ENCODE assay signal across 8 cellular contexts in genomic region chr17:1229354-1229890, GRCh38. TPM values are rescaled to one million over a fixed set of nuclear protein-coding genes. Genes with fewer than 3 reads are reported as not detected.
DNase-seq lines count a peak whose midpoint lies in the region; ATAC-seq lines count a peak whose summit lies in the region.

No MANE protein-coding gene starts in this region.

- intact Hi-C loops in activated CD4-positive, alpha-beta T cell treated with anti-CD3 and anti-CD28 coated beads for 36 hours (cut with DNase I, micrococcal nuclease), result no loop called here
- intact Hi-C loops in dendritic cell treated with granulocyte-macrophage colony-stimulating factor and Interleukin-4, amounts not matched to agents 40 ng/mL and 50 ng/mL, for 4 days (cut with micrococcal nuclease), result loop anchor here (5.0 kb wide), 1 partner anchor 42 kb away; no protein-coding TSS in a partner anchor

- H3K4me3 Mint-ChIP-seq in activated CD4-positive, alpha-beta T cell treated with anti-CD3 and anti-CD28 coated beads for 36 hours, result peak overlapping the region; percentile 70
- peak overlapping the region; percentile 96 for H3K4me3 Mint-ChIP-seq in dendritic cell treated with granulocyte-macrophage colony-stimulating factor and Interleukin-4, amounts not matched to agents 40 ng/mL and 50 ng/mL, for 4 days
- peak overlapping the region; percentile 89 for H3K4me3 Mint-ChIP-seq in memory B cell
- peak overlapping the region; percentile 72 to 79 for H3K4me3 Mint-ChIP-seq in stimulated activated naive CD8-positive, alpha-beta T cell treated with anti-CD3 and anti-CD28 coated beads, Interleukin-15, amount 100 ng/mL, for 72 hours

- CTCF ChIA-PET in activated CD4-positive, alpha-beta T cell treated with anti-CD3 and anti-CD28 coated beads for 36 hours (lab: Charles Lee), result interaction anchor here (0.7 to 1.4 kb wide), 5 partner anchors 28 to 241 kb away, joined by 3 to 4 read pairs (median 3); no protein-coding TSS in a partner anchor

- POLR2A ChIA-PET in activated CD4-positive, alpha-beta T cell treated with anti-CD3 and anti-CD28 coated beads for 36 hours (lab: Charles Lee), result no interaction called here

- no peak overlapping the region for H3K27ac Mint-ChIP-seq in activated CD4-positive, alpha-beta T cell treated with anti-CD3 and anti-CD28 coated beads for 36 hours
- H3K27ac Mint-ChIP-seq in dendritic cell treated with granulocyte-macrophage colony-stimulating factor and Interleukin-4, amounts not matched to agents 40 ng/mL and 50 ng/mL, for 4 days, result peak overlapping the region; percentile 97
- peak overlapping the region; percentile 89 for H3K27ac Mint-ChIP-seq in memory B cell
- no peak overlapping the region for H3K27ac Mint-ChIP-seq in stimulated activated naive CD8-positive, alpha-beta T cell treated with anti-CD3 and anti-CD28 coated beads, Interleukin-15, amount 100 ng/mL, for 72 hours

- DNase-seq in activated CD4-positive, alpha-beta T cell treated with anti-CD3 and anti-CD28 coated beads for 36 hours, result peak; percentile 54
- DNase-seq in activated CD4-positive, alpha-beta T cell treated with anti-CD3 and anti-CD28 coated beads for 1 hour, result no peak
- DNase-seq in UCSD-AML1 (lab: John Stamatoyannopoulos, UW; ENCODE audit: unreplicated experiment) (peak; percentile 78), memory B cell (ENCODE audit: low spot score in 2 of 2) (peak; percentile 72 to 78), NCI-H1105 treated with DMSO at 0.1 percent for 48 hours (lab: John Stamatoyannopoulos, UW) (no peak)
- peak; percentile 38 for DNase-seq in stimulated activated naive CD8-positive, alpha-beta T cell treated with anti-CD3 and anti-CD28 coated beads, Interleukin-15, amount 100 ng/mL, for 72 hours

- no peaks in the 10 kb centered on the region for H3K9me3 Mint-ChIP-seq in activated CD4-positive, alpha-beta T cell treated with anti-CD3 and anti-CD28 coated beads for 36 hours (ENCODE audit: low read depth)
- H3K9me3 Mint-ChIP-seq in dendritic cell treated with granulocyte-macrophage colony-stimulating factor and Interleukin-4, amounts not matched to agents 40 ng/mL and 50 ng/mL, for 4 days, result no peaks in the 10 kb centered on the region
- no peaks in the 10 kb centered on the region for H3K9me3 Mint-ChIP-seq in memory B cell
- H3K9me3 Mint-ChIP-seq in stimulated activated naive CD8-positive, alpha-beta T cell treated with anti-CD3 and anti-CD28 coated beads, Interleukin-15, amount 100 ng/mL, for 72 hours, result no peaks in the 10 kb centered on the region

- H3K36me3 Mint-ChIP-seq in activated CD4-positive, alpha-beta T cell treated with anti-CD3 and anti-CD28 coated beads for 36 hours (ENCODE audit: low read depth), result no peaks in the 10 kb centered on the region
- peaks cover 53% of the 10 kb centered on the region for H3K36me3 Mint-ChIP-seq in dendritic cell treated with granulocyte-macrophage colony-stimulating factor and Interleukin-4, amounts not matched to agents 40 ng/mL and 50 ng/mL, for 4 days (ENCODE audit: low read depth)
- peaks cover 3% of the 10 kb centered on the region for H3K36me3 Mint-ChIP-seq in memory B cell

- H3K4me1 Mint-ChIP-seq in activated CD4-positive, alpha-beta T cell treated with anti-CD3 and anti-CD28 coated beads for 36 hours, result peaks cover 9% of the 10 kb centered on the region
- peaks cover 76% of the 10 kb centered on the region for H3K4me1 Mint-ChIP-seq in dendritic cell treated with granulocyte-macrophage colony-stimulating factor and Interleukin-4, amounts not matched to agents 40 ng/mL and 50 ng/mL, for 4 days (ENCODE audit: low read depth)
- peaks cover 29% of the 10 kb centered on the region for H3K4me1 Mint-ChIP-seq in memory B cell
- peaks cover 26% of the 10 kb centered on the region for H3K4me1 Mint-ChIP-seq in stimulated activated naive CD8-positive, alpha-beta T cell treated with anti-CD3 and anti-CD28 coated beads, Interleukin-15, amount 100 ng/mL, for 72 hours

- peaks cover 50% of the 10 kb centered on the region for H3K27me3 Mint-ChIP-seq in activated CD4-positive, alpha-beta T cell treated with anti-CD3 and anti-CD28 coated beads for 36 hours
- H3K27me3 Mint-ChIP-seq in dendritic cell treated with granulocyte-macrophage colony-stimulating factor and Interleukin-4, amounts not matched to agents 40 ng/mL and 50 ng/mL, for 4 days, result no peaks in the 10 kb centered on the region
- peaks cover 6% of the 10 kb centered on the region for H3K27me3 Mint-ChIP-seq in memory B cell
- H3K27me3 Mint-ChIP-seq in stimulated activated naive CD8-positive, alpha-beta T cell treated with anti-CD3 and anti-CD28 coated beads, Interleukin-15, amount 100 ng/mL, for 72 hours, result peaks cover 60% of the 10 kb centered on the region

- peak; percentile 64 for ATAC-seq in activated CD4-positive, alpha-beta T cell treated with anti-CD3 and anti-CD28 coated beads for 36 hours
- ATAC-seq in HG03196 (IDR thresholded peaks at IDR 0.05; ENCODE audit: unreplicated experiment) (peak; percentile 43), memory B cell (ENCODE audit: low read depth) (peak; percentile 70)
- ATAC-seq in stimulated activated naive CD8-positive, alpha-beta T cell treated with anti-CD3 and anti-CD28 coated beads, Interleukin-15, amount 100 ng/mL, for 72 hours, result peak; percentile 53

RNA-seq across cellular contexts. Expression of gene BHLHA9, which starts 40.8 kb away (rescaled TPM):
- total RNA-seq in activated CD4-positive, alpha-beta T cell treated with anti-CD3 and anti-CD28 coated beads for 36 hours, result not detected

RNA-seq across cellular contexts. Expression of gene ABR, which starts 49.6 kb away (rescaled TPM):
- total RNA-seq in activated CD4-positive, alpha-beta T cell treated with anti-CD3 and anti-CD28 coated beads for 36 hours, result 10 to 100 TPM; 45.2 to 50.5 TPM

RNA-seq across cellular contexts. Expression of gene TRARG1, which starts 50.0 kb away (rescaled TPM):
- not detected for total RNA-seq in activated CD4-positive, alpha-beta T cell treated with anti-CD3 and anti-CD28 coated beads for 36 hours

Comparison
In these comparisons a context has a peak if more than half of its experiments do, and no peak if none do; other contexts are left out.
1. DNase-seq: peak in activated CD4-positive, alpha-beta T cell treated with anti-CD3 and anti-CD28 coated beads for 36 hours (single experiment), UCSD-AML1 (single experiment), memory B cell (2 of 2) and stimulated activated naive CD8-positive, alpha-beta T cell treated with anti-CD3 and anti-CD28 coated beads, Interleukin-15, amount 100 ng/mL, for 72 hours (2 of 2); none in activated CD4-positive, alpha-beta T cell treated with anti-CD3 and anti-CD28 coated beads for 1 hour (single experiment) and NCI-H1105 treated with DMSO at 0.1 percent for 48 hours (single experiment).
2. H3K27ac Mint-ChIP-seq: peak in dendritic cell treated with granulocyte-macrophage colony-stimulating factor and Interleukin-4, amounts not matched to agents 40 ng/mL and 50 ng/mL, for 4 days (single experiment) and memory B cell (single experiment); none in activated CD4-positive, alpha-beta T cell treated with anti-CD3 and anti-CD28 coated beads for 36 hours (single experiment) and stimulated activated naive CD8-positive, alpha-beta T cell treated with anti-CD3 and anti-CD28 coated beads, Interleukin-15, amount 100 ng/mL, for 72 hours (0 of 2).
3. Peak in every context shown above with its lines, with median percentiles within 50 percentile points of each other: ATAC-seq and H3K4me3 Mint-ChIP-seq.